In the genomic region with DNA sequence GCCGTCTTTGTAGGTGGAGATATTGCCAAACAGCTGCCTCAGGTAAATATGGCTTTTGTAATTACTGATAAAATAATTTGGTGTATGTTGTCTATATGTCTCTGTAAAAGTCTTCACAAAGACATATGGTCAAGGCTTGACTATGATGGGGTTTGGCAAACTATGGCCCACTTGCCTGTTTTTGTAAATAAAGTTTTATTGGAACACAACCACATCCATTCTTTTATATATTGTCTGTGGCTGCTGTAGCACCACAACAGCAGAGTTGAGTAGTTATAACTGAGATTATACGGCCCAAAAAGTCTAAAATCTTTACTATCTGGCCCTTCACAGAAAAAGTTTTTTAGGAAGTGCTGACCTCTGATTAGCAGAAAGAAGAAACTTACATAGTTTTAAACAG, we compare ENCODE assay signal across 30 cellular contexts.
DNase-seq lines count a peak whose midpoint lies in the region; ATAC-seq, FAIRE-seq and TF ChIP-seq lines count a peak whose summit lies in the region.
"Had no signal": no experiment of that assay in that cellular context is flagged by ENCODE, and none has a peak within 500 bp of the region (broad histone marks: within the 10 kb centered on the region; RNA-seq: fewer than 3 reads in every experiment).

No MANE protein-coding gene starts in this region.

- TF ChIP-seq POLR2A in GM12878 (IDR thresholded peaks at IDR 0.05; ENCODE audit: low read depth, low read length) (no peak), K562 (conservative IDR thresholded peaks at IDR 0.05) (no peak), spleen (IDR thresholded peaks at IDR 0.05) (no peak)

- POLR2A ChIA-PET in GM12878 (lab: Charles Lee) (no interaction called here), K562 (lab: Yijun Ruan, JAX) (no interaction called here)

- SMC1A ChIA-PET in GM12878 (lab: Charles Lee; ENCODE audit: uncharacterized antibody, unreplicated experiment), result no interaction called here

- TF ChIP-seq RAD21 in GM12878 (IDR thresholded peaks at IDR 0.05; ENCODE audit: insufficient read depth, low read depth, low read length) (no peak), K562 (CRISPR knock-in tag; conservative IDR thresholded peaks at IDR 0.05 in 1 of 2, IDR thresholded peaks at IDR 0.05 in 1 of 2) (no peak)

- BruUV-seq in GM12878 (replicated peaks; lab: Mats Ljungman, UMichigan) (no TSS peak), K562 (replicated peaks; lab: Mats Ljungman, UMichigan) (no TSS peak)

- 76% methylated on average over 2 of the region's 2 CpGs for WGBS in GM12878 (ENCODE audit: insufficient coverage, insufficient replicate concordance, low lambda C conversion rate, missing lambda C conversion rate)
- WGBS in K562 (ENCODE audit: insufficient coverage, low coverage, missing lambda C conversion rate), result 56% methylated on average over 2 of the region's 2 CpGs
- 91 to 98% (median 97%) methylated on average over 2 of the region's 2 CpGs for WGBS in spleen, 5 donors

- no peak for DNase-seq in GM12878 (ENCODE audit: low read depth, low spot score)
- DNase-seq in K562 (ENCODE audit: extremely low read depth in 1 of 4, low spot score in 3 of 4), result no peak
- no peak for DNase-seq in GM19240 (ENCODE audit: insufficient read length, low spot score)
- DNase-seq in spleen, result no peak
- DNase-seq: 8988T; ACHN; AML-193; BE2C; C1 segment of cervical spinal cord; Caco-2; Calu3; CD4-positive, alpha-beta memory T cell; CD4-positive, alpha-beta T cell; CD4-positive, CD25-positive, alpha-beta regulatory T cell; CD8-positive, alpha-beta memory T cell; CD8-positive, alpha-beta T cell; COR-L47; DMS 273 treated with DMSO at 0.1 percent for 48 hours; DMS153; DMS53; DMS79; DMS79 treated with DMSO at 0.1 percent for 48 hours; DND-41; EL had no signal

- no peak for TF ChIP-seq CTCF in GM12878 (IDR thresholded peaks at IDR 0.05 in 2 of 3, conservative IDR thresholded peaks at IDR 0.05 in 1 of 3; ENCODE audit: control insufficient read depth in 2 of 3, extremely low read depth in 1 of 3, insufficient read depth in 1 of 3, low read depth in 3 of 3, low read length in 3 of 3)
- no peak for TF ChIP-seq CTCF in K562 (IDR thresholded peaks at IDR 0.05 in 2 of 3, conservative IDR thresholded peaks at IDR 0.05 in 1 of 3; ENCODE audit: insufficient read depth in 2 of 3, low read depth in 1 of 3, low read length in 3 of 3)
- TF ChIP-seq CTCF in spleen (IDR thresholded peaks at IDR 0.05 in 8 of 11, conservative IDR thresholded peaks at IDR 0.05 in 3 of 11), result no peak

- FAIRE-seq in GM12878 (lab: Jason Lieb, UNC) (no peak), K562 (lab: Jason Lieb, UNC) (no peak)
- FAIRE-seq: A549, D721Med had no signal

- RAD21 ChIA-PET in GM12878 (lab: Charles Lee; ENCODE audit: unreplicated experiment), result no interaction called here

- no peaks in the 10 kb centered on the region for H3K9me3 ChIP-seq in GM12878 (replicated peaks; ENCODE audit: control insufficient read depth, insufficient read depth, low read length)
- H3K9me3 ChIP-seq in K562 (replicated peaks; ENCODE audit: control insufficient read depth, insufficient read depth, low read depth, low read length), result no peaks in the 10 kb centered on the region
- no peaks in the 10 kb centered on the region for H3K9me3 ChIP-seq in spleen
- H3K9me3 ChIP-seq: A549; BE2C; BLaER1; BLaER1 treated with 17β-estradiol and CSF1 and Interleukin-3, amounts not matched to agents 10 nM and 100 nM; Caco-2 had no signal

- no peak overlapping the region for H3K4me3 ChIP-seq in GM12878
- no peak overlapping the region for H3K4me3 ChIP-seq in K562
- no peak overlapping the region for H3K4me3 ChIP-seq in spleen
- H3K4me3 ChIP-seq: A549; BLaER1; BLaER1 treated with 17β-estradiol and CSF1 and Interleukin-3, amounts not matched to agents 10 nM and 100 nM had no signal

- TF ChIP-seq EP300 in GM12878 (IDR thresholded peaks at IDR 0.05; ENCODE audit: borderline replicate concordance in 1 of 2, control insufficient read depth in 1 of 2, low read depth in 2 of 2, low read length in 2 of 2), result no peak
- TF ChIP-seq EP300 in K562 (IDR thresholded peaks at IDR 0.05; ENCODE audit: low read length), result no peak

- CTCF ChIA-PET in GM12878 (lab: Yijun Ruan, JAX), result interaction anchor here (1.6 kb wide), 1 partner anchor 23 kb away, joined by 4 read pairs; no protein-coding TSS in a partner anchor
- CTCF ChIA-PET in K562 (lab: Yijun Ruan, JAX; ENCODE audit: low intra/inter-chr PET ratio), result no interaction called here

- H3K4me1 ChIP-seq in GM12878 (ENCODE audit: control insufficient read depth, insufficient read depth, low read length) (no peaks in the 10 kb centered on the region), K562 (replicated peaks in 1 of 2; ENCODE audit: control insufficient read depth in 2 of 2, insufficient read depth in 2 of 2, low read length in 2 of 2) (no peaks in the 10 kb centered on the region), spleen (no peaks in the 10 kb centered on the region)
- H3K4me1 ChIP-seq: A549; BE2C; BLaER1; BLaER1 treated with 17β-estradiol and CSF1 and Interleukin-3, amounts not matched to agents 10 nM and 100 nM; Caco-2 had no signal

- no peak overlapping the region for H3K27ac ChIP-seq in GM12878 (ENCODE audit: control insufficient read depth, insufficient read depth)
- no peak overlapping the region for H3K27ac ChIP-seq in K562 (ENCODE audit: extremely low read depth, low read depth, low read length)
- no peak overlapping the region for H3K27ac ChIP-seq in spleen
- H3K27ac ChIP-seq: 22Rv1; A549; BLaER1; BLaER1 treated with 17β-estradiol and CSF1 and Interleukin-3, amounts not matched to agents 10 nM and 100 nM; C4-2B had no signal

- H3K4me2 ChIP-seq in GM12878 (ENCODE audit: control insufficient read depth, insufficient read depth) (no peak overlapping the region), K562 (ENCODE audit: insufficient read depth, low read length) (no peak overlapping the region)
- H3K4me2 ChIP-seq: A549; BLaER1; BLaER1 treated with 17β-estradiol and CSF1 and Interleukin-3, amounts not matched to agents 10 nM and 100 nM had no signal

- no peak for ATAC-seq in GM12878
- ATAC-seq in K562, result no peak
- ATAC-seq: A549; CD8-positive, alpha-beta T cell had no signal

- no peak overlapping the region for H3K9ac ChIP-seq in GM12878 (ENCODE audit: control insufficient read depth, insufficient read depth, low read length)
- no peak overlapping the region for H3K9ac ChIP-seq in K562 (ENCODE audit: insufficient read depth in 1 of 2, low read depth in 2 of 2, low read length in 2 of 2)
- H3K9ac ChIP-seq: BLaER1; BLaER1 treated with 17β-estradiol and CSF1 and Interleukin-3, amounts not matched to agents 10 nM and 100 nM had no signal

- H2AFZ ChIP-seq in GM12878 (ENCODE audit: control insufficient read depth, low read depth, low read length) (no peak overlapping the region), K562 (ENCODE audit: low read depth, low read length) (no peak overlapping the region)

- no peaks in the 10 kb centered on the region for H3K9me1 ChIP-seq in K562 (ENCODE audit: control insufficient read depth, insufficient read depth, low read length)

- H4K20me1 ChIP-seq in GM12878 (ENCODE audit: control insufficient read depth, insufficient read depth) (no peaks in the 10 kb centered on the region), K562 (replicated peaks; ENCODE audit: control insufficient read depth, insufficient read depth, low read length) (no peaks in the 10 kb centered on the region)
- H4K20me1 ChIP-seq: BLaER1; BLaER1 treated with 17β-estradiol and CSF1 and Interleukin-3, amounts not matched to agents 10 nM and 100 nM had no signal

- in situ Hi-C loops in GM12878 (cut with MboI), result no loop called here
- in situ Hi-C loops in K562 (cut with MboI), result no loop called here

- H3K79me2 ChIP-seq in GM12878 (ENCODE audit: control insufficient read depth, insufficient read depth, low read length) (no peaks in the 10 kb centered on the region), K562 (ENCODE audit: control insufficient read depth, insufficient read depth, low read length) (no peaks in the 10 kb centered on the region)

- H3K36me3 ChIP-seq in GM12878 (ENCODE audit: control insufficient read depth in 2 of 2, insufficient read depth in 2 of 2, low read length in 1 of 2) (no peaks in the 10 kb centered on the region), K562 (ENCODE audit: control insufficient read depth, insufficient read depth, low read length) (no peaks in the 10 kb centered on the region; the same call in 2 of the 3 replicates), spleen (no peaks in the 10 kb centered on the region)
- H3K36me3 ChIP-seq: BE2C; BLaER1; BLaER1 treated with 17β-estradiol and CSF1 and Interleukin-3, amounts not matched to agents 10 nM and 100 nM had no signal

- H3K27me3 ChIP-seq in GM12878 (replicated peaks in 1 of 2; ENCODE audit: control insufficient read depth in 2 of 2, insufficient read depth in 2 of 2, low read length in 1 of 2) (no peaks in the 10 kb centered on the region), K562 (ENCODE audit: control insufficient read depth in 2 of 2, insufficient read depth in 2 of 2, low read length in 2 of 2) (no peaks in the 10 kb centered on the region), spleen (replicated peaks in 1 of 7) (no peaks in the 10 kb centered on the region)
- H3K27me3 ChIP-seq: BE2C; BLaER1; BLaER1 treated with 17β-estradiol and CSF1 and Interleukin-3, amounts not matched to agents 10 nM and 100 nM had no signal

- intact Hi-C loops in GM12878 (cut with micrococcal nuclease; ENCODE audit: unreplicated experiment), result no loop called here
- intact Hi-C loops in K562 (cut with micrococcal nuclease), result no loop called here
- intact Hi-C loops in spleen (cut with DNase I; ENCODE audit: low total_unique reads), result no loop called here

Comparison
In these comparisons a context has a peak if more than half of its experiments do, and no peak if none do; other contexts are left out.
1. Of the 99 proteins assayed by ChIP-seq in both K562 and GM12878: peak only in K562: none; only in GM12878: none; in both: ZBTB40; in neither: 98.